ENCODE assay signal across 15 cellular contexts in the genomic region with DNA sequence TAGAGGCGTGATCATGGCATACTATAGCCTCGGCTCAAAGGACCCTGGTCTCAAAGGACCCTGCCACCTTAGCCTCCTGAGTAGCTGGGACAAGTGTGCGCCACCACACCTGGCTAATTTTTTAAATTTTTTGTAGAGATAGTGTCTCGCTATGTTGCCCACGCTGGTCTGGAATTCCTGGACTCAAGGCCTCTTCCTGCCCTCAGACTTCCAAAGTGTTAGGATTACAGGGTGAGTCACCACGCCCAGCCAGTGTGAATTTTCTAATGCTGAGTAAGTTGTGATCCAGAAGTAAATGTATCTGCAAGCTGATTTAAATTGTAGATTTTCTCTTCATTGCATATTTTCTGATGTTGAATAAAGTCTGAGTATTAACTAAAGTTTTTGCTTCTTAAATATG. TPM values are rescaled to one million over a fixed set of nuclear protein-coding genes. Genes with fewer than 3 reads are reported as not detected.
DNase-seq lines count a peak whose midpoint lies in the region; ATAC-seq lines count a peak whose summit lies in the region.
"Had no signal": no experiment of that assay in that cellular context is flagged by ENCODE, and none has a peak within 500 bp of the region (broad histone marks: within the 10 kb centered on the region; RNA-seq: fewer than 3 reads in every experiment).

No MANE protein-coding gene starts in this region.

- H3K9me3 Mint-ChIP-seq in activated naive CD8-positive, alpha-beta T cell treated with anti-CD3 and anti-CD28 coated beads, Interleukin-2, amount 10 ng/mL, durations not matched to agents 7 days and 5 days = no peaks in the 10 kb centered on the region
- H3K9me3 Mint-ChIP-seq in activated naive CD8-positive, alpha-beta T cell treated with anti-CD3 and anti-CD28 coated beads, Interleukin-2, amount 50 U/mL, for 24 hours = no peaks in the 10 kb centered on the region
- H3K9me3 Mint-ChIP-seq in naive thymus-derived CD8-positive, alpha-beta T cell = no peaks in the 10 kb centered on the region

- ATAC-seq in activated naive CD8-positive, alpha-beta T cell treated with anti-CD3 and anti-CD28 coated beads, Interleukin-2, amount 10 ng/mL, durations not matched to agents 7 days and 5 days (ENCODE audit: low read depth) = no peak
- no peak for ATAC-seq in activated naive CD8-positive, alpha-beta T cell treated with anti-CD3 and anti-CD28 coated beads, Interleukin-2, amount 50 U/mL, for 24 hours
- ATAC-seq in GM21717 (IDR thresholded peaks at IDR 0.05; ENCODE audit: unreplicated experiment) (no peak), HG03095 (IDR thresholded peaks at IDR 0.05; ENCODE audit: unreplicated experiment) (no peak)
- no peak for ATAC-seq in naive thymus-derived CD8-positive, alpha-beta T cell
- ATAC-seq: activated T-cell treated with anti-CD3 and anti-CD28 coated beads, Interleukin-2, amount 50 U/mL, for 72 hours had no signal

- peaks cover 19% of the 10 kb centered on the region for H3K4me1 Mint-ChIP-seq in activated naive CD8-positive, alpha-beta T cell treated with anti-CD3 and anti-CD28 coated beads, Interleukin-2, amount 10 ng/mL, durations not matched to agents 7 days and 5 days
- peaks cover 39% of the 10 kb centered on the region for H3K4me1 Mint-ChIP-seq in activated naive CD8-positive, alpha-beta T cell treated with anti-CD3 and anti-CD28 coated beads, Interleukin-2, amount 50 U/mL, for 24 hours
- peaks cover 0 to 35% (median 18%) of the 10 kb centered on the region in 4 donors for H3K4me1 Mint-ChIP-seq in naive thymus-derived CD8-positive, alpha-beta T cell

- peaks cover 8% of the 10 kb centered on the region for H3K36me3 Mint-ChIP-seq in activated naive CD8-positive, alpha-beta T cell treated with anti-CD3 and anti-CD28 coated beads, Interleukin-2, amount 10 ng/mL, durations not matched to agents 7 days and 5 days
- peaks cover 9% of the 10 kb centered on the region for H3K36me3 Mint-ChIP-seq in activated naive CD8-positive, alpha-beta T cell treated with anti-CD3 and anti-CD28 coated beads, Interleukin-2, amount 50 U/mL, for 24 hours (ENCODE audit: low read depth)
- peaks cover 0 to 24% (median 0%) of the 10 kb centered on the region in 3 donors for H3K36me3 Mint-ChIP-seq in naive thymus-derived CD8-positive, alpha-beta T cell

- H3K4me3 Mint-ChIP-seq in activated naive CD8-positive, alpha-beta T cell treated with anti-CD3 and anti-CD28 coated beads, Interleukin-2, amount 10 ng/mL, durations not matched to agents 7 days and 5 days = peak overlapping the region; percentile 13
- H3K4me3 Mint-ChIP-seq in activated naive CD8-positive, alpha-beta T cell treated with anti-CD3 and anti-CD28 coated beads, Interleukin-2, amount 50 U/mL, for 24 hours = no peak overlapping the region
- peak overlapping the region in 1 of 10 donors; percentile 45 for H3K4me3 Mint-ChIP-seq in naive thymus-derived CD8-positive, alpha-beta T cell

- no peak for DNase-seq in activated naive CD8-positive, alpha-beta T cell treated with anti-CD3 and anti-CD28 coated beads, Interleukin-2, amount 10 ng/mL, durations not matched to agents 7 days and 5 days
- DNase-seq in activated naive CD8-positive, alpha-beta T cell treated with anti-CD3 and anti-CD28 coated beads, Interleukin-2, amount 50 U/mL, for 24 hours = no peak
- DNase-seq in T1000 (lab: John Stamatoyannopoulos, UW) (peak; percentile 16), fibroblast of the conjunctiva (ENCODE audit: low read depth) (peak; percentile 17), stromal cell of bone marrow (ENCODE audit: low read depth) (peak; percentile 48)
- DNase-seq in naive thymus-derived CD8-positive, alpha-beta T cell = no peak
- DNase-seq: activated CD4-positive, CD25-positive, alpha-beta regulatory T cell; activated T-cell treated with anti-CD3 and anti-CD28 coated beads, Interleukin-2, amount 50 U/mL, for 72 hours; GDM1; head of caudate nucleus; NCI-H524; SIG-M5; sigmoid colon had no signal

- H3K27me3 Mint-ChIP-seq in activated naive CD8-positive, alpha-beta T cell treated with anti-CD3 and anti-CD28 coated beads, Interleukin-2, amount 10 ng/mL, durations not matched to agents 7 days and 5 days = no peaks in the 10 kb centered on the region
- no peaks in the 10 kb centered on the region for H3K27me3 Mint-ChIP-seq in activated naive CD8-positive, alpha-beta T cell treated with anti-CD3 and anti-CD28 coated beads, Interleukin-2, amount 50 U/mL, for 24 hours
- no peaks in the 10 kb centered on the region for H3K27me3 Mint-ChIP-seq in naive thymus-derived CD8-positive, alpha-beta T cell

- H3K27ac Mint-ChIP-seq in activated naive CD8-positive, alpha-beta T cell treated with anti-CD3 and anti-CD28 coated beads, Interleukin-2, amount 10 ng/mL, durations not matched to agents 7 days and 5 days = no peak overlapping the region
- no peak overlapping the region for H3K27ac Mint-ChIP-seq in activated naive CD8-positive, alpha-beta T cell treated with anti-CD3 and anti-CD28 coated beads, Interleukin-2, amount 50 U/mL, for 24 hours
- no peak overlapping the region for H3K27ac Mint-ChIP-seq in naive thymus-derived CD8-positive, alpha-beta T cell
- H3K27ac Mint-ChIP-seq: activated T-cell treated with anti-CD3 and anti-CD28 coated beads, Interleukin-2, amount 50 U/mL, for 72 hours had no signal

- POLR2A ChIA-PET in activated naive CD8-positive, alpha-beta T cell treated with anti-CD3 and anti-CD28 coated beads, Interleukin-2, amount 10 ng/mL, durations not matched to agents 7 days and 5 days (lab: Charles Lee) = no interaction called here
- POLR2A ChIA-PET in naive thymus-derived CD8-positive, alpha-beta T cell (lab: Charles Lee) = no interaction called here

RNA-seq across cellular contexts. Expression of gene ZNF674, which starts 2.6 kb away (rescaled TPM):
- total RNA-seq in activated naive CD8-positive, alpha-beta T cell treated with anti-CD3 and anti-CD28 coated beads, Interleukin-2, amount 10 ng/mL, durations not matched to agents 7 days and 5 days = 1 to 10 TPM; 4.7 to 5.4 TPM
- total RNA-seq in naive thymus-derived CD8-positive, alpha-beta T cell = 1 to 10 TPM; 4.4 to 6.0 TPM
- polyA plus RNA-seq in naive thymus-derived CD8-positive, alpha-beta T cell = under 1 TPM in 2 of 3 donors, not detected in 1; 0.36 to 0.79 TPM

RNA-seq across cellular contexts. Expression of gene CHST7, which starts 25.7 kb away (rescaled TPM):
- total RNA-seq in activated naive CD8-positive, alpha-beta T cell treated with anti-CD3 and anti-CD28 coated beads, Interleukin-2, amount 10 ng/mL, durations not matched to agents 7 days and 5 days = 1 to 10 TPM; 5.7 to 6.7 TPM
- under 1 TPM; 0.52 to 0.74 TPM for total RNA-seq in naive thymus-derived CD8-positive, alpha-beta T cell
- polyA plus RNA-seq in naive thymus-derived CD8-positive, alpha-beta T cell = 1 to 10 TPM in 1 of 3 donors, under 1 TPM in 2; 0.11 to 1.1 (median 0.60) TPM

Comparison
In these comparisons a context has a peak if more than half of its experiments do, and no peak if none do; other contexts are left out.
1. DNase-seq: peak in T1000 (single experiment), fibroblast of the conjunctiva (single experiment) and stromal cell of bone marrow (single experiment); none in activated naive CD8-positive, alpha-beta T cell treated with anti-CD3 and anti-CD28 coated beads, Interleukin-2, amount 10 ng/mL, durations not matched to agents 7 days and 5 days (single experiment), activated naive CD8-positive, alpha-beta T cell treated with anti-CD3 and anti-CD28 coated beads, Interleukin-2, amount 50 U/mL, for 24 hours (single experiment) and naive thymus-derived CD8-positive, alpha-beta T cell (0 of 10).